23 cellular contexts compared by ENCODE assay signal in genomic region chr7:80027616-80028173, GRCh38.
A peak's percentile ranks its signal among the peaks of the same experiment; 100 is the strongest.
DNase-seq lines count a peak whose midpoint lies in the region; ATAC-seq and TF ChIP-seq lines count a peak whose summit lies in the region.
"Had no signal": no experiment of that assay in that cellular context is flagged by ENCODE, and none has a peak within 500 bp of the region (broad histone marks: within the 10 kb centered on the region; RNA-seq: fewer than 3 reads in every experiment).

No MANE protein-coding gene starts in this region.

- CTCF ChIA-PET in PC-9 (lab: Charles Lee): no interaction called here

- H3F3A ChIP-seq in PC-9 (ENCODE audit: insufficient read depth, low read depth): no peaks in the 10 kb centered on the region; the same call in 1 of the 2 replicates

- ATAC-seq in left lung: peak; percentile 68
- ATAC-seq in omental fat pad (ENCODE audit: low FRiP score): no peak
- ATAC-seq: activated CD4-positive, alpha-beta T cell treated with anti-CD3 and anti-CD28 coated beads for 36 hours; activated T-cell treated with anti-CD3 and anti-CD28 coated beads, Interleukin-2, amount 50 U/mL, for 72 hours; heart right ventricle; natural killer cell treated with Interleukin-12 subunit alpha and Interleukin-12 subunit beta and Interleukin-15 and Interleukin-18, amount 100 ng/mL, for 72 hours had no signal

- no peak overlapping the region for H3K27ac ChIP-seq in left lung
- no peak overlapping the region for H3K27ac ChIP-seq in PC-9
- no peak overlapping the region for H3K27ac ChIP-seq in vagina
- H3K27ac ChIP-seq: heart right ventricle, HL-60, left ventricle myocardium inferior, ovary, right atrium auricular region had no signal

- H3K4me2 ChIP-seq in PC-9: no peak overlapping the region

- no peaks in the 10 kb centered on the region for H3K9me2 ChIP-seq in PC-9 (ENCODE audit: insufficient read depth)

- H2AFZ ChIP-seq in PC-9: no peak overlapping the region

- intact Hi-C loops in left lung (cut with DNase I) (no loop called here), PC-9 (cut with micrococcal nuclease; ENCODE audit: unreplicated experiment) (no loop called here), vagina (cut with DNase I) (no loop called here)

- TF ChIP-seq CTCF in left lung (IDR thresholded peaks at IDR 0.05): no peak
- TF ChIP-seq CTCF in omental fat pad (IDR thresholded peaks at IDR 0.05): no peak
- no peak for TF ChIP-seq CTCF in PC-9 (conservative IDR thresholded peaks at IDR 0.05)
- TF ChIP-seq CTCF in vagina (IDR thresholded peaks at IDR 0.05): no peak

- H4K20me1 ChIP-seq in PC-9 (ENCODE audit: insufficient read depth): no peaks in the 10 kb centered on the region

- POLR2A ChIA-PET in PC-9 (lab: Charles Lee; ENCODE audit: unreplicated experiment): no interaction called here

- TF ChIP-seq POLR2A in vagina (IDR thresholded peaks at IDR 0.05): no peak

- DNase-seq in NCI-H1092 treated with DMSO at 0.1 percent for 48 hours (lab: John Stamatoyannopoulos, UW) (peak; percentile 59), NCI-H1092 (lab: John Stamatoyannopoulos, UW) (no peak), NCI-H1105 (lab: John Stamatoyannopoulos, UW) (peak; percentile 7), NCI-H69 (lab: John Stamatoyannopoulos, UW) (peak; percentile 20), left lung (no peak), omental fat pad (ENCODE audit: low spot score) (no peak), PC-9 (no peak), vagina (ENCODE audit: extremely low spot score in 2 of 2) (no peak)
- DNase-seq: activated CD4-positive, alpha-beta T cell treated with anti-CD3 and anti-CD28 coated beads for 36 hours; activated naive CD4-positive, alpha-beta T cell treated with anti-CD3 and anti-CD28 coated beads, Interleukin-2, amount 10 ng/mL, durations not matched to agents 7 days and 5 days; activated T-cell treated with anti-CD3 and anti-CD28 coated beads, Interleukin-2, amount 50 U/mL, for 72 hours; amygdala; heart right ventricle; left ventricle myocardium inferior; midbrain; NCI-H526; ovary; SHP77; stimulated activated CD4-positive, alpha-beta T cell treated with anti-CD3 and anti-CD28 coated beads, Interleukin-4, amount 100 ng/mL, for 24 hours; stimulated activated naive CD4-positive, alpha-beta T cell treated with Interleukin-2 at 50 U/mL for 16 hours had no signal

- no peaks in the 10 kb centered on the region for H3K4me1 ChIP-seq in left lung
- H3K4me1 ChIP-seq in PC-9 (replicated peaks; ENCODE audit: insufficient read depth): no peaks in the 10 kb centered on the region
- no peaks in the 10 kb centered on the region for H3K4me1 ChIP-seq in vagina
- H3K4me1 ChIP-seq: heart right ventricle, left ventricle myocardium inferior, right atrium auricular region had no signal

- no peaks in the 10 kb centered on the region for H3K36me3 ChIP-seq in left lung
- no peaks in the 10 kb centered on the region for H3K36me3 ChIP-seq in PC-9 (ENCODE audit: low read depth)
- H3K36me3 ChIP-seq in vagina: no peaks in the 10 kb centered on the region
- H3K36me3 ChIP-seq: heart right ventricle, left ventricle myocardium inferior, ovary, right atrium auricular region had no signal

- no peak overlapping the region for H3K4me3 ChIP-seq in left lung
- H3K4me3 ChIP-seq in PC-9: no peak overlapping the region
- no peak overlapping the region for H3K4me3 ChIP-seq in vagina
- H3K4me3 ChIP-seq: heart right ventricle, left ventricle myocardium inferior, ovary, right atrium auricular region had no signal

- H3K9me3 ChIP-seq in left lung: peaks cover 0 to 5% of the 10 kb centered on the region in 2 donors
- H3K9me3 ChIP-seq in PC-9 (ENCODE audit: insufficient read depth, low read depth): no peaks in the 10 kb centered on the region
- no peaks in the 10 kb centered on the region for H3K9me3 ChIP-seq in vagina
- H3K9me3 ChIP-seq: ovary, right atrium auricular region had no signal

- H3K79me2 ChIP-seq in PC-9 (ENCODE audit: low read depth): no peaks in the 10 kb centered on the region

- H3K27me3 ChIP-seq in left lung: no peaks in the 10 kb centered on the region
- H3K27me3 ChIP-seq in PC-9 (ENCODE audit: insufficient read depth, low read depth): no peaks in the 10 kb centered on the region
- no peaks in the 10 kb centered on the region for H3K27me3 ChIP-seq in vagina
- H3K27me3 ChIP-seq: heart right ventricle, ovary, right atrium auricular region had no signal

- BruUV-seq in PC-9 (replicated peaks; lab: Mats Ljungman, UMichigan): no TSS peak

Comparison
In these comparisons a context has a peak if more than half of its experiments do, and no peak if none do; other contexts are left out.
1. DNase-seq: peak in NCI-H1092 treated with DMSO at 0.1 percent for 48 hours (single experiment), NCI-H1105 (single experiment) and NCI-H69 (single experiment); none in NCI-H1092 (single experiment), left lung (0 of 2), omental fat pad (single experiment), PC-9 (0 of 2) and vagina (0 of 2).